ENCODE assay signal across 9 cellular contexts in the genomic region with DNA sequence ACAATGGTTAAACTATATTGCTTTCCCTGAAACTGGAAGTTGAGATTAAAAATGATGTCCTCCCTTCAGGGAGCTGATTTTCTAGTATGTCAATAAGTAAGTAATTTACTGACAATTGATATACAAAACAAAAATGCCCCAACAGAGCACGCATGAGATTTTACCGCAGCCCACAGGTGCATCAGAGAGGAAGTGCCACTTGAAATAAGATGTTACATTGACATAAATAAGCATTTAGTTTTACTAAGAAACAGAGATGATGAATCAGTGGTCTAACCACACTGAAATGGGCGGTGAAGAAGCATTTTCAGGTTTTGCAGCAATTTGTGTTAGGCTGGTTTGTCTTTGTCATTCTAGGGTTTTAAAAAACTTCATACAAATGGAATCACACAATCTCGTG. TPM values are rescaled to one million over a fixed set of nuclear protein-coding genes. Genes with fewer than 3 reads are reported as not detected.
DNase-seq lines count a peak whose midpoint lies in the region; ATAC-seq and TF ChIP-seq lines count a peak whose summit lies in the region.
"Had no signal": no experiment of that assay in that cellular context is flagged by ENCODE, and none has a peak within 500 bp of the region (broad histone marks: within the 10 kb centered on the region; RNA-seq: fewer than 3 reads in every experiment).

No MANE protein-coding gene starts in this region.

- no peaks in the 10 kb centered on the region for H3K27me3 Mint-ChIP-seq in activated T-helper 17 cell treated with anti-CD3 and anti-CD28 coated beads, Interleukin-2, amount 50 U/mL, for 72 hours

- H3K27me3 ChIP-seq in BLaER1 treated with 17β-estradiol and CSF1 and Interleukin-3, amounts not matched to agents 10 nM and 100 nM = no peaks in the 10 kb centered on the region
- H3K27me3 ChIP-seq in Karpas-422 (ENCODE audit: low read length) (no peaks in the 10 kb centered on the region), breast epithelium (no peaks in the 10 kb centered on the region)

- no peak overlapping the region for H2AFZ ChIP-seq in Karpas-422 (ENCODE audit: low read length)

- intact Hi-C loops in breast epithelium (cut with DNase I; ENCODE audit: low total_unique reads) = no loop called here

- H3K79me2 ChIP-seq in Karpas-422 (ENCODE audit: low read length) = no peaks in the 10 kb centered on the region

- no peaks in the 10 kb centered on the region for H3K9me3 Mint-ChIP-seq in activated T-helper 17 cell treated with anti-CD3 and anti-CD28 coated beads, Interleukin-2, amount 50 U/mL, for 72 hours

- peak overlapping the region; percentile 28 to 72 (median 53) for H3K4me2 ChIP-seq in BLaER1 treated with 17β-estradiol and CSF1 and Interleukin-3, amounts not matched to agents 10 nM and 100 nM
- H3K4me2 ChIP-seq in Karpas-422 (ENCODE audit: low read depth, low read length, poor library complexity, severe bottlenecking) = peak overlapping the region; percentile 8

- H3K9me2 ChIP-seq in Karpas-422 (replicated peaks; ENCODE audit: insufficient read depth, low read length) = no peaks in the 10 kb centered on the region

- TF ChIP-seq POLR2A in breast epithelium (IDR thresholded peaks at IDR 0.05) = no peak

- peak overlapping the region in 4 of 11 experiments; percentile 20 to 33 (median 28); a peak in 3 of 22 replicates for H3K27ac ChIP-seq in BLaER1 treated with 17β-estradiol and CSF1 and Interleukin-3, amounts not matched to agents 10 nM and 100 nM
- no peak overlapping the region for H3K27ac ChIP-seq in Karpas-422 (ENCODE audit: low read length)
- H3K27ac ChIP-seq in breast epithelium = no peak overlapping the region

- 0 out of 22 replicates have a peak, but pooled peaks cover 0 to 3% (median 0%) of the 10 kb centered on the region in 11 experiments for H3K36me3 ChIP-seq in BLaER1 treated with 17β-estradiol and CSF1 and Interleukin-3, amounts not matched to agents 10 nM and 100 nM
- H3K36me3 ChIP-seq in Karpas-422 (ENCODE audit: insufficient read depth, low read length) (no peaks in the 10 kb centered on the region), breast epithelium (no peaks in the 10 kb centered on the region)

- H3K4me1 ChIP-seq in BLaER1 treated with 17β-estradiol and CSF1 and Interleukin-3, amounts not matched to agents 10 nM and 100 nM = peaks cover 33 to 62% (median 45%) of the 10 kb centered on the region in 10 experiments
- H3K4me1 ChIP-seq in Karpas-422 (ENCODE audit: low read length) = peaks cover 34% of the 10 kb centered on the region
- H3K4me1 ChIP-seq in breast epithelium = no peaks in the 10 kb centered on the region

- H3K27ac Mint-ChIP-seq in activated T-helper 17 cell treated with anti-CD3 and anti-CD28 coated beads, Interleukin-2, amount 50 U/mL, for 72 hours = peak overlapping the region; percentile 73

- peaks cover 0 to 22% (median 15%) of the 10 kb centered on the region in 11 experiments; a peak in 16 of 22 replicates for H3K9me3 ChIP-seq in BLaER1 treated with 17β-estradiol and CSF1 and Interleukin-3, amounts not matched to agents 10 nM and 100 nM (replicated peaks in 1 of 11)
- H3K9me3 ChIP-seq in Karpas-422 (ENCODE audit: low read length) = no peaks in the 10 kb centered on the region
- H3K9me3 ChIP-seq in breast epithelium = no peaks in the 10 kb centered on the region

- no peak overlapping the region for H3K9ac ChIP-seq in BLaER1 treated with 17β-estradiol and CSF1 and Interleukin-3, amounts not matched to agents 10 nM and 100 nM
- H3K9ac ChIP-seq in Karpas-422 (ENCODE audit: low read length) = no peak overlapping the region

- peaks cover 5% of the 10 kb centered on the region for H3K36me3 Mint-ChIP-seq in activated T-helper 17 cell treated with anti-CD3 and anti-CD28 coated beads, Interleukin-2, amount 50 U/mL, for 72 hours (ENCODE audit: low read depth)

- ATAC-seq in GM21423 (IDR thresholded peaks at IDR 0.05; ENCODE audit: unreplicated experiment) = peak; percentile 76
- peak; percentile 95 for ATAC-seq in activated T-helper 17 cell treated with anti-CD3 and anti-CD28 coated beads, Interleukin-2, amount 50 U/mL, for 72 hours (replicated peaks)

- peak overlapping the region; percentile 72 for H3K4me3 Mint-ChIP-seq in activated T-helper 17 cell treated with anti-CD3 and anti-CD28 coated beads, Interleukin-2, amount 50 U/mL, for 72 hours

- H3K4me1 Mint-ChIP-seq in activated T-helper 17 cell treated with anti-CD3 and anti-CD28 coated beads, Interleukin-2, amount 50 U/mL, for 72 hours = peaks cover 34% of the 10 kb centered on the region

- no peak overlapping the region for H3K4me3 ChIP-seq in BLaER1 treated with 17β-estradiol and CSF1 and Interleukin-3, amounts not matched to agents 10 nM and 100 nM
- no peak overlapping the region for H3K4me3 ChIP-seq in Karpas-422 (ENCODE audit: low read length)
- H3K4me3 ChIP-seq in breast epithelium = no peak overlapping the region

- TF ChIP-seq CTCF in breast epithelium (IDR thresholded peaks at IDR 0.05) = no peak

- H4K20me1 ChIP-seq in BLaER1 treated with 17β-estradiol and CSF1 and Interleukin-3, amounts not matched to agents 10 nM and 100 nM = no peaks in the 10 kb centered on the region
- no peaks in the 10 kb centered on the region for H4K20me1 ChIP-seq in Karpas-422 (ENCODE audit: insufficient read depth, low read depth, low read length)

- DNase-seq in Karpas-422 (no peak), NCI-H524 (lab: John Stamatoyannopoulos, UW) (no peak), breast epithelium (ENCODE audit: low spot score in 2 of 2) (no peak), D341Med (ENCODE audit: low spot score) (no peak)
- DNase-seq in stimulated activated naive CD4-positive, alpha-beta T cell treated with Interleukin-2 at 50 U/mL for 16 hours (lab: John Stamatoyannopoulos, UW) = peak; percentile 71

RNA-seq across cellular contexts. Expression of a gene that starts 8.8 kb away (rescaled TPM):
- total RNA-seq in Karpas-422 (2014; rRNA removed; shearing (Covaris generic); ENCODE audit: low replicate concordance) = 3.5 and 5.6 TPM in 2 replicates
- 1 to 10 TPM; 6.1 to 7.7 TPM for total RNA-seq in activated T-helper 17 cell treated with anti-CD3 and anti-CD28 coated beads, Interleukin-2, amount 50 U/mL, for 72 hours
- 1 to 10 TPM in 1 of 3 donors, under 1 TPM in 1, not detected in 1; 0.80 to 1.0 TPM for total RNA-seq in breast epithelium
- total RNA-seq: kidney epithelial cell had no signal

RNA-seq across cellular contexts. Expression of a gene that starts 19.0 kb away (rescaled TPM):
- 0.22 and 0.34 TPM in 2 replicates for total RNA-seq in Karpas-422 (2014; rRNA removed; shearing (Covaris generic); ENCODE audit: low replicate concordance)
- 100 to 1,000 TPM in 1 of 2 donors, 10 to 100 TPM in 1; 51.8 to 150 TPM for total RNA-seq in activated T-helper 17 cell treated with anti-CD3 and anti-CD28 coated beads, Interleukin-2, amount 50 U/mL, for 72 hours
- 10 to 100 TPM in 2 of 3 donors, 1 to 10 TPM in 1; 7.4 to 21.4 (median 11.5) TPM for total RNA-seq in breast epithelium
